In the genomic region with DNA sequence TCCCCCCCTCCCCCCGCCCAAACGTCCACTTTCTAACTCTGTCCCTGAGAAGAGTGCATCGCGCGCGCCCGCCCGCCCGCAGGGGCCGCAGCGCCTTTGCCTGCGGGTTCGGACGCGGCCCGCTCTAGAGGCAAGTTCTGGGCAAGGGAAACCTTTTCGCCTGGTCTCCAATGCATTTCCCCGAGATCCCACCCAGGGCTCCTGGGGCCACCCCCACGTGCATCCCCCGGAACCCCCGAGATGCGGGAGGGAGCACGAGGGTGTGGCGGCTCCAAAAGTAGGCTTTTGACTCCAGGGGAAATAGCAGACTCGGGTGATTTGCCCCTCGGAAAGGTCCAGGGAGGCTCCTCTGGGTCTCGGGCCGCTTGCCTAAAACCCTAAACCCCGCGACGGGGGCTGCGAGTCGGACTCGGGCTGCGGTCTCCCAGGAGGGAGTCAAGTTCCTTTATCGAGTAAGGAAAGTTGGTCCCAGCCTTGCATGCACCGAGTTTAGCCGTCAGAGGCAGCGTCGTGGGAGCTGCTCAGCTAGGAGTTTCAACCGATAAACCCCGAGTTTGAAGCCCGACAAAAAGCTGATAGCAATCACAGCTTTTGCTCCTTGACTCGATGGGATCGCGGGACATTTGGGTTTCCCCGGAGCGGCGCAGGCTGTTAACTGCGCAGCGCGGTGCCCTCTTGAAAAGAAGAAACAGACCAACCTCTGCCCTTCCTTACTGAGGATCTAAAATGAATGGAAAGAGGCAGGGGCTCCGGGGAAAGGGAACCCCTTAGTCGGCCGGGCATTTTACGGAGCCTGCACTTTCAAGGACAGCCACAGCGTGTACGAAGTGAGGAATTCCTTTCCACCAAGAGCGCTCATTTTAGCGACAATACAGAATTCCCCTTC, we compare ENCODE assay signal across 8 cellular contexts.
A peak's percentile ranks its signal among the peaks of the same experiment; 100 is the strongest.
DNase-seq lines count a peak whose midpoint lies in the region; ATAC-seq and TF ChIP-seq lines count a peak whose summit lies in the region.

No MANE protein-coding gene starts in this region.

- H3K9me3 Mint-ChIP-seq in immature natural killer cell = no peaks in the 10 kb centered on the region

- H3K4me3 ChIP-seq in AG04449 (ENCODE audit: low read depth, low read length) = peak overlapping the region; percentile 83
- peak overlapping the region; percentile 67 for H3K4me3 ChIP-seq in Jurkat, Clone E6-1 (ENCODE audit: low read length)

- DNase-seq in AG04449 (ENCODE audit: low read depth, low spot score) (no peak), astrocyte of the hippocampus (ENCODE audit: low read depth, low spot score) (peak; percentile 71), immature natural killer cell (no peak), left lobe of liver (ENCODE audit: low spot score) (no peak), H4 (ENCODE audit: low spot score) (no peak)
- DNase-seq in Jurkat, Clone E6-1 (ENCODE audit: low read depth, low spot score) = peak; percentile 63
- DNase-seq in stimulated activated CD8-positive, alpha-beta memory T cell treated with anti-CD3 and anti-CD28 coated beads, Interleukin-4, amount 100 ng/mL, for 48 hours = peak; percentile 36

- POLR2A ChIA-PET in AG04449 (lab: Yijun Ruan, JAX) = interaction anchor here (0.6 to 1.5 kb wide), 4 partner anchors 92 to 1047 kb away, joined by 3 to 5 read pairs (median 4); no protein-coding TSS in a partner anchor

- H3K27me3 Mint-ChIP-seq in immature natural killer cell (ENCODE audit: low read depth in 3 of 3) = peaks cover 17 to 19% (median 18%) of the 10 kb centered on the region in 3 donors

- ATAC-seq in GM21825 (IDR thresholded peaks at IDR 0.05; ENCODE audit: unreplicated experiment) (no peak), left lobe of liver (no peak)

- peak overlapping the region; percentile 58 to 93 (median 75) for H3K4me3 Mint-ChIP-seq in immature natural killer cell

- CTCF ChIA-PET in AG04449 (lab: Yijun Ruan, JAX) = interaction anchor here (0.6 to 3.1 kb wide), 17 partner anchors 12 to 1049 kb away, joined by 3 to 21 read pairs (median 5); no protein-coding TSS in a partner anchor

- H3K27ac Mint-ChIP-seq in immature natural killer cell = peak overlapping the region in 1 of 6 donors; percentile 33

- TF ChIP-seq CTCF in AG04449 (IDR thresholded peaks at IDR 0.05; ENCODE audit: insufficient read depth, low read length, missing control alignments) = peak; percentile 28

- peaks cover 39 to 55% of the 10 kb centered on the region in 2 donors for H3K4me1 Mint-ChIP-seq in immature natural killer cell

- H3K36me3 Mint-ChIP-seq in immature natural killer cell = peaks cover 0 to 3% (median 0%) of the 10 kb centered on the region in 3 donors

Comparison
In these comparisons a context has a peak if more than half of its experiments do, and no peak if none do; other contexts are left out.
1. DNase-seq: peak in Jurkat, Clone E6-1 (single experiment), astrocyte of the hippocampus (single experiment) and stimulated activated CD8-positive, alpha-beta memory T cell treated with anti-CD3 and anti-CD28 coated beads, Interleukin-4, amount 100 ng/mL, for 48 hours (single experiment); none in AG04449 (single experiment), immature natural killer cell (0 of 3), left lobe of liver (single experiment) and H4 (single experiment).